Comparison of ENCODE assay signal across 21 cellular contexts in genomic region chr2:170086751-170087150, GRCh38.
DNase-seq lines count a peak whose midpoint lies in the region; ATAC-seq, FAIRE-seq and TF ChIP-seq lines count a peak whose summit lies in the region.
"Had no signal": no experiment of that assay in that cellular context is flagged by ENCODE, and none has a peak within 500 bp of the region (broad histone marks: within the 10 kb centered on the region; RNA-seq: fewer than 3 reads in every experiment).

No MANE protein-coding gene starts in this region.

- H3K9me3 Mint-ChIP-seq in activated naive CD4-positive, alpha-beta T cell treated with anti-CD3 and anti-CD28 coated beads for 36 hours: peaks cover 7% of the 10 kb centered on the region

- no peak overlapping the region for H3K9ac ChIP-seq in K562 (ENCODE audit: insufficient read depth in 1 of 2, low read depth in 2 of 2, low read length in 2 of 2)
- H3K9ac ChIP-seq in kidney (ENCODE audit: low read length in 2 of 2): no peak overlapping the region
- H3K9ac ChIP-seq: BLaER1, GM23248 had no signal

- H3K79me2 ChIP-seq in K562 (ENCODE audit: control insufficient read depth, insufficient read depth, low read length): no peaks in the 10 kb centered on the region

- H3K27me3 Mint-ChIP-seq in activated naive CD4-positive, alpha-beta T cell treated with anti-CD3 and anti-CD28 coated beads for 36 hours (ENCODE audit: low read depth): no peaks in the 10 kb centered on the region
- H3K27me3 Mint-ChIP-seq: CD4-positive, CD25-positive, alpha-beta regulatory T cell had no signal

- H3K36me3 Mint-ChIP-seq in activated naive CD4-positive, alpha-beta T cell treated with anti-CD3 and anti-CD28 coated beads for 36 hours (ENCODE audit: low read depth): peaks cover 4% of the 10 kb centered on the region

- CTCF ChIA-PET in K562 (lab: Yijun Ruan, JAX; ENCODE audit: low intra/inter-chr PET ratio): interaction anchor here (0.6 kb wide), 1 partner anchor 11 kb away, joined by 4 read pairs; no protein-coding TSS in a partner anchor
- CTCF ChIA-PET in activated naive CD4-positive, alpha-beta T cell treated with anti-CD3 and anti-CD28 coated beads for 36 hours (lab: Charles Lee): interaction anchor here (0.6 kb wide), 1 partner anchor 68 kb away, joined by 4 read pairs; no protein-coding TSS in a partner anchor

- no peaks in the 10 kb centered on the region for H3K4me1 Mint-ChIP-seq in activated naive CD4-positive, alpha-beta T cell treated with anti-CD3 and anti-CD28 coated beads for 36 hours (ENCODE audit: low read depth)
- H3K4me1 Mint-ChIP-seq: CD4-positive, CD25-positive, alpha-beta regulatory T cell had no signal

- no peak overlapping the region for H3K4me2 ChIP-seq in K562 (ENCODE audit: insufficient read depth, low read length)
- H3K4me2 ChIP-seq: BLaER1 had no signal

- TF ChIP-seq POLR2A in K562 (conservative IDR thresholded peaks at IDR 0.05): peak; percentile 23; the same call in 1 of the 2 replicates

- TF ChIP-seq CTCF in K562 (IDR thresholded peaks at IDR 0.05 in 2 of 3, conservative IDR thresholded peaks at IDR 0.05 in 1 of 3; ENCODE audit: insufficient read depth in 2 of 3, low read depth in 1 of 3, low read length in 3 of 3): no peak
- no peak for TF ChIP-seq CTCF in kidney (IDR thresholded peaks at IDR 0.05; ENCODE audit: borderline replicate concordance, extremely low read depth, insufficient read depth)

- H3K4me3 Mint-ChIP-seq in activated naive CD4-positive, alpha-beta T cell treated with anti-CD3 and anti-CD28 coated beads for 36 hours: no peak overlapping the region
- H3K4me3 Mint-ChIP-seq: CD4-positive, CD25-positive, alpha-beta regulatory T cell had no signal

- intact Hi-C loops in Right ventricle myocardium superior (cut with DNase I) (no loop called here), right cardiac atrium (cut with DNase I) (no loop called here), K562 (cut with micrococcal nuclease) (no loop called here), kidney (cut with DNase I) (no loop called here)
- intact Hi-C loops in activated naive CD4-positive, alpha-beta T cell treated with anti-CD3 and anti-CD28 coated beads for 36 hours (cut with micrococcal nuclease): no loop called here

- peak; percentile 6 for ATAC-seq in Right ventricle myocardium superior (ENCODE audit: poor library complexity)
- no peak for ATAC-seq in right cardiac atrium
- no peak for ATAC-seq in K562

- no peaks in the 10 kb centered on the region for H3K9me1 ChIP-seq in K562 (ENCODE audit: control insufficient read depth, insufficient read depth, low read length)

- H3K27ac Mint-ChIP-seq in activated naive CD4-positive, alpha-beta T cell treated with anti-CD3 and anti-CD28 coated beads for 36 hours: no peak overlapping the region
- H3K27ac Mint-ChIP-seq: CD4-positive, CD25-positive, alpha-beta regulatory T cell had no signal

- no TSS peak for BruUV-seq in K562 (replicated peaks; lab: Mats Ljungman, UMichigan)

- FAIRE-seq in K562 (lab: Jason Lieb, UNC) (no peak), kidney (lab: Jason Lieb, UNC) (no peak)
- FAIRE-seq: A204.1, G401.6, HepG2 had no signal

- no peak overlapping the region for H2AFZ ChIP-seq in K562 (ENCODE audit: low read depth, low read length)
- H2AFZ ChIP-seq: GM23248 had no signal

- no peaks in the 10 kb centered on the region for H3K4me1 ChIP-seq in right cardiac atrium (ENCODE audit: control insufficient read depth, insufficient read depth, low read length)
- H3K4me1 ChIP-seq in K562 (replicated peaks in 1 of 2; ENCODE audit: control insufficient read depth in 2 of 2, insufficient read depth in 2 of 2, low read length in 2 of 2): peaks cover 0 to 23% of the 10 kb centered on the region in 2 experiments; a peak in 3 of 5 replicates
- H3K4me1 ChIP-seq in kidney (ENCODE audit: control insufficient read depth in 1 of 2, insufficient read depth in 1 of 2, low read depth in 1 of 2, low read length in 2 of 2): no peaks in the 10 kb centered on the region
- H3K4me1 ChIP-seq: BLaER1 had no signal

- H3K27ac ChIP-seq in right cardiac atrium (ENCODE audit: low read length) (no peak overlapping the region), K562 (ENCODE audit: extremely low read depth, low read depth, low read length) (no peak overlapping the region), kidney (ENCODE audit: low read depth in 2 of 2, low read length in 2 of 2) (no peak overlapping the region)
- H3K27ac ChIP-seq: BLaER1, GM23248 had no signal

- no peak for TF ChIP-seq RAD21 in K562 (CRISPR knock-in tag; conservative IDR thresholded peaks at IDR 0.05 in 1 of 2, IDR thresholded peaks at IDR 0.05 in 1 of 2)

- no peaks in the 10 kb centered on the region for H4K20me1 ChIP-seq in K562 (replicated peaks; ENCODE audit: control insufficient read depth, insufficient read depth, low read length)
- H4K20me1 ChIP-seq: BLaER1 had no signal

- peaks cover 17% of the 10 kb centered on the region; the same call in 2 of the 3 replicates for H3K36me3 ChIP-seq in K562 (ENCODE audit: control insufficient read depth, insufficient read depth, low read length)
- H3K36me3 ChIP-seq in kidney (ENCODE audit: control insufficient read depth in 1 of 2, insufficient read depth in 2 of 2, low read length in 2 of 2): peaks cover 0 to 3% of the 10 kb centered on the region in 2 donors

- POLR2A ChIA-PET in K562 (lab: Yijun Ruan, JAX): interaction anchor here (0.6 kb wide), 1 partner anchor 381 kb away, joined by 5 read pairs; no protein-coding TSS in a partner anchor

- no peak for TF ChIP-seq EP300 in K562 (IDR thresholded peaks at IDR 0.05; ENCODE audit: low read length)

- no peaks in the 10 kb centered on the region for H3K27me3 ChIP-seq in right cardiac atrium (ENCODE audit: control insufficient read depth, insufficient read depth)
- no peaks in the 10 kb centered on the region for H3K27me3 ChIP-seq in K562 (ENCODE audit: control insufficient read depth in 2 of 2, insufficient read depth in 2 of 2, low read length in 2 of 2)
- H3K27me3 ChIP-seq: BLaER1 had no signal

- no peaks in the 10 kb centered on the region for H3K9me3 ChIP-seq in right cardiac atrium (ENCODE audit: control insufficient read depth, low read length)
- no peaks in the 10 kb centered on the region for H3K9me3 ChIP-seq in K562 (replicated peaks; ENCODE audit: control insufficient read depth, insufficient read depth, low read depth, low read length)
- H3K9me3 ChIP-seq in iPS-18c (ENCODE audit: control insufficient read depth, insufficient read depth, low read length): no peaks in the 10 kb centered on the region
- no peaks in the 10 kb centered on the region for H3K9me3 ChIP-seq in kidney (ENCODE audit: control insufficient read depth in 1 of 2, low read length in 2 of 2)

- DNase-seq in Right ventricle myocardium superior: no peak
- no peak for DNase-seq in right cardiac atrium
- no peak for DNase-seq in K562 (ENCODE audit: extremely low read depth in 1 of 4, low spot score in 3 of 4)
- no peak for DNase-seq in activated T-cell treated with anti-CD3 and anti-CD28 coated beads, Interleukin-2, amount 50 U/mL, for 1 hour
- no peak for DNase-seq in activated naive CD4-positive, alpha-beta T cell treated with anti-CD3 and anti-CD28 coated beads for 36 hours
- no peak for DNase-seq in kidney
- DNase-seq: CD4-positive, CD25-positive, alpha-beta regulatory T cell; GM23248; HCEC 1CT; NCI-H1417; NCI-H2081; NCI-H2227 treated with DMSO at 0.1 percent for 48 hours; NCI-H526 treated with DMSO at 0.1 percent for 48 hours; RPMI8226; SHP77; SW 1271 had no signal

- in situ Hi-C loops in K562 (cut with MboI): no loop called here

- no peak overlapping the region for H3K4me3 ChIP-seq in right cardiac atrium (ENCODE audit: low read length)
- no peak overlapping the region for H3K4me3 ChIP-seq in K562
- H3K4me3 ChIP-seq in iPS-18c (ENCODE audit: insufficient read depth, low read depth, low read length): peak overlapping the region; percentile 4; the same call in 1 of the 2 replicates
- H3K4me3 ChIP-seq in kidney (ENCODE audit: low read length in 2 of 2): no peak overlapping the region
- H3K4me3 ChIP-seq: BLaER1, GM23248 had no signal

TF ChIP-seq in K562, 482 proteins besides CTCF, POLR2A, EP300 and RAD21:
- peak; percentile 31; the same call in 1 of the 2 replicates for TF ChIP-seq POLR2AphosphoS2 (IDR thresholded peaks at IDR 0.05; ENCODE audit: low read length)
- no peak for TF ChIP-seq THAP7 (CRISPR knock-in tag; IDR thresholded peaks at IDR 0.05)
TF ChIP-seq in K562: peak in this region for 1.
